1 cellular context compared by ENCODE assay signal in genomic region chr9:94812343-94812742, GRCh38.
TF ChIP-seq lines count a peak whose summit lies in the region.

No MANE protein-coding gene starts in this region.

TF ChIP-seq in IMR-90, 13 proteins besides CTCF, POLR2A, EP300 and RAD21 (continued from another document):
- no peak for TF ChIP-seq MAFK (IDR thresholded peaks at IDR 0.05; ENCODE audit: low read depth, low read length)
- TF ChIP-seq BHLHE40 (IDR thresholded peaks at IDR 0.05; ENCODE audit: low read depth, low read length): no peak
- TF ChIP-seq CEBPB (IDR thresholded peaks at IDR 0.05; ENCODE audit: low read depth, low read length): no peak
- TF ChIP-seq CHD1 (IDR thresholded peaks at IDR 0.05; ENCODE audit: low read depth, low read length): no peak
- TF ChIP-seq FOS (IDR thresholded peaks at IDR 0.05; ENCODE audit: low read depth, low read length): 0 out of 2 replicates have a peak, but pooled peaks have one; percentile 16
- TF ChIP-seq USF2 (IDR thresholded peaks at IDR 0.05; ENCODE audit: low read depth, low read length): no peak
- no peak for TF ChIP-seq RCOR1 (IDR thresholded peaks at IDR 0.05; ENCODE audit: insufficient replicate concordance, low read length)
